Comparison of ENCODE assay signal across 8 cellular contexts in genomic region chr12:66301944-66302826, GRCh38. TPM values are rescaled to one million over a fixed set of nuclear protein-coding genes. Genes with fewer than 3 reads are reported as not detected.
DNase-seq lines count a peak whose midpoint lies in the region; ATAC-seq and TF ChIP-seq lines count a peak whose summit lies in the region.

Gene HELB, plus strand, starts transcription at chr12:66302493. Its CDS starts 111 bp downstream, at chr12:66302604.

- no peaks in the 10 kb centered on the region for H4K20me1 ChIP-seq in BLaER1 treated with 17β-estradiol and CSF1 and Interleukin-3, amounts not matched to agents 10 nM and 100 nM

- H3K9me3 ChIP-seq in BLaER1 treated with 17β-estradiol and CSF1 and Interleukin-3, amounts not matched to agents 10 nM and 100 nM (replicated peaks in 1 of 11), result no peaks in the 10 kb centered on the region
- no peaks in the 10 kb centered on the region for H3K9me3 ChIP-seq in colonic mucosa

- H3K27ac ChIP-seq in BLaER1 treated with 17β-estradiol and CSF1 and Interleukin-3, amounts not matched to agents 10 nM and 100 nM, result peak within 1 kb of the TSS; percentile 47 to 91 (median 80)
- H3K27ac ChIP-seq in colonic mucosa, result peak within 1 kb of the TSS; percentile 95

- no peak for TF ChIP-seq CTCF in colonic mucosa (IDR thresholded peaks at IDR 0.05)

- H3K4me2 ChIP-seq in BLaER1 treated with 17β-estradiol and CSF1 and Interleukin-3, amounts not matched to agents 10 nM and 100 nM, result peak within 1 kb of the TSS; percentile 70 to 96 (median 88)

- intact Hi-C loops in colonic mucosa (cut with DNase I), result loop anchor here (5.0 kb wide), 1 partner anchor 135 kb away; the partner anchor contains the start of gene TMBIM4

- DNase-seq in NCI-H526 (lab: John Stamatoyannopoulos, UW) (peak; percentile 94 to 98), colonic mucosa (peak; percentile 100), kidney tubule cell (ENCODE audit: low spot score) (peak; percentile 98)
- DNase-seq in activated CD4-positive, alpha-beta T cell treated with anti-CD3 and anti-CD28 coated beads for 4 hours, result peak; percentile 98 to 99
- DNase-seq in stimulated activated CD4-positive, alpha-beta T cell treated with anti-CD3 and anti-CD28 coated beads, Interleukin-1b, Interleukin-23, amount 100 ng/mL, for 1 hour (ENCODE audit: low read depth in 2 of 2), result peak; percentile 91 to 97

- H3K4me1 ChIP-seq in BLaER1 treated with 17β-estradiol and CSF1 and Interleukin-3, amounts not matched to agents 10 nM and 100 nM, result peaks cover 23 to 34% (median 30%) of the 10 kb centered on the region in 10 experiments
- no peaks in the 10 kb centered on the region for H3K4me1 ChIP-seq in colonic mucosa

- H3K27me3 ChIP-seq in BLaER1 treated with 17β-estradiol and CSF1 and Interleukin-3, amounts not matched to agents 10 nM and 100 nM, result no peaks in the 10 kb centered on the region
- H3K27me3 ChIP-seq in colonic mucosa, result no peaks in the 10 kb centered on the region

- H3K4me3 ChIP-seq in BLaER1 treated with 17β-estradiol and CSF1 and Interleukin-3, amounts not matched to agents 10 nM and 100 nM, result peak within 1 kb of the TSS; percentile 64 to 82 (median 73)
- H3K4me3 ChIP-seq in colonic mucosa, result peak within 1 kb of the TSS; percentile 74

- H3K36me3 ChIP-seq in BLaER1 treated with 17β-estradiol and CSF1 and Interleukin-3, amounts not matched to agents 10 nM and 100 nM, result peaks cover 0 to 17% (median 9%) of the 10 kb centered on the region in 11 experiments; a peak in 8 of 22 replicates
- H3K36me3 ChIP-seq in colonic mucosa, result no peaks in the 10 kb centered on the region

- ATAC-seq in GM19328 (IDR thresholded peaks at IDR 0.05; ENCODE audit: unreplicated experiment) (peak; percentile 94), HG03469 (IDR thresholded peaks at IDR 0.05; ENCODE audit: unreplicated experiment) (peak; percentile 86)

- H3K9ac ChIP-seq in BLaER1 treated with 17β-estradiol and CSF1 and Interleukin-3, amounts not matched to agents 10 nM and 100 nM, result peak within 1 kb of the TSS; percentile 68 to 87 (median 81)
- peak within 1 kb of the TSS; percentile 87 to 95 for H3K9ac ChIP-seq in colonic mucosa (ENCODE audit: low read depth in 2 of 2, low read length in 2 of 2)

RNA-seq across cellular contexts. Expression of gene HELB, which starts in this region (rescaled TPM):
- total RNA-seq in colonic mucosa, result 1 to 10 TPM; 4.5 to 5.2 TPM

Comparison
In these comparisons a context has a peak if more than half of its experiments do, and no peak if none do; other contexts are left out.
1. Peak in every context shown above with its lines: DNase-seq, ATAC-seq, H3K4me3 ChIP-seq and H3K27ac ChIP-seq.